12 cellular contexts compared by ENCODE assay signal in genomic region chr2:177603734-177604133, GRCh38.
"Had no signal": no experiment of that assay in that cellular context is flagged by ENCODE, and none has a peak within 500 bp of the region (broad histone marks: within the 10 kb centered on the region; RNA-seq: fewer than 3 reads in every experiment).

No MANE protein-coding gene starts in this region.

- H3K27ac Mint-ChIP-seq: activated naive CD4-positive, alpha-beta T cell treated with anti-CD3 and anti-CD28 coated beads, Interleukin-2, amount 50 U/mL, for 24 hours; dendritic cell treated with granulocyte-macrophage colony-stimulating factor and Interleukin-4, amounts not matched to agents 40 ng/mL and 50 ng/mL, for 4 days; effector memory CD8-positive, alpha-beta T cell; nephron progenitor cell had no signal

- H3K27me3 Mint-ChIP-seq: dendritic cell treated with granulocyte-macrophage colony-stimulating factor and Interleukin-4, amounts not matched to agents 40 ng/mL and 50 ng/mL, for 4 days had no signal

- H3K9me3 Mint-ChIP-seq: activated naive CD4-positive, alpha-beta T cell treated with anti-CD3 and anti-CD28 coated beads, Interleukin-2, amount 50 U/mL, for 24 hours; dendritic cell treated with granulocyte-macrophage colony-stimulating factor and Interleukin-4, amounts not matched to agents 40 ng/mL and 50 ng/mL, for 4 days; effector memory CD8-positive, alpha-beta T cell had no signal

- DNase-seq: activated CD4-positive, alpha-beta T cell treated with anti-CD3 and anti-CD28 coated beads, Interleukin-2, amount 50 U/mL, for 1 hour; activated CD4-positive, CD25-positive, alpha-beta regulatory T cell; activated T-cell treated with anti-CD3 and anti-CD28 coated beads, Interleukin-2, amount 50 U/mL, for 1 hour; effector memory CD8-positive, alpha-beta T cell had no signal

- H3K27me3 ChIP-seq: brain microvascular endothelial cell, gastroesophageal sphincter, tibial artery, vagina had no signal

- H3K4me1 Mint-ChIP-seq: activated naive CD4-positive, alpha-beta T cell treated with anti-CD3 and anti-CD28 coated beads, Interleukin-2, amount 50 U/mL, for 24 hours had no signal

- ATAC-seq: effector memory CD8-positive, alpha-beta T cell had no signal

- H3K27ac ChIP-seq: brain microvascular endothelial cell, epithelial cell of prostate, gastroesophageal sphincter, tibial artery, vagina had no signal

- H3K4me3 Mint-ChIP-seq: activated naive CD4-positive, alpha-beta T cell treated with anti-CD3 and anti-CD28 coated beads, Interleukin-2, amount 50 U/mL, for 24 hours; dendritic cell treated with granulocyte-macrophage colony-stimulating factor and Interleukin-4, amounts not matched to agents 40 ng/mL and 50 ng/mL, for 4 days; effector memory CD8-positive, alpha-beta T cell; nephron progenitor cell had no signal

- H3K4me3 ChIP-seq: gastroesophageal sphincter, tibial artery, vagina had no signal

- H3K36me3 ChIP-seq: brain microvascular endothelial cell, gastroesophageal sphincter, tibial artery, vagina had no signal

- H3K9me3 ChIP-seq: gastroesophageal sphincter, tibial artery, vagina had no signal
